In the genomic region with DNA sequence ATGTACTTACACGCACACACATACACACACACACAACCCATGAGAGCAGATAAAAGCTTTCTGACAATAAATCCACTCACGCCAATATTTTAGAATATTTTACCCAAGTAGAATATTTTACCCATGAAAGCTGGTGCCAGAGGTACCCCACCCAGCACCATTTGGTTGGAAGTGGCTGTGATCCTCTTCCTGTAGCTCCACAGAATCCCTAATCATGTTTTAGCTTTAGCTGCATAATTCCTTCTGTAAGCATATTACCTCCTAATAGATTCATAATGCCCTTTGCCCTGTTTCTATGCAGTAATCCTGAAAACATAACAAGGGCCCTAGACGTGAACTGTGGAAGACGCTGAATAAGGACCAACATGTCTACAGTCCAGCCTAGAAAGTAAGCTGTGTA, we compare ENCODE assay signal across 9 cellular contexts.
A peak's percentile ranks its signal among the peaks of the same experiment; 100 is the strongest.
DNase-seq lines count a peak whose midpoint lies in the region; ATAC-seq and TF ChIP-seq lines count a peak whose summit lies in the region.
"Had no signal": no experiment of that assay in that cellular context is flagged by ENCODE, and none has a peak within 500 bp of the region (broad histone marks: within the 10 kb centered on the region; RNA-seq: fewer than 3 reads in every experiment).

No MANE protein-coding gene starts in this region.

- no peak for ATAC-seq in activated T-cell treated with anti-CD3 and anti-CD28 coated beads, Interleukin-2, amount 50 U/mL, for 4 hours
- ATAC-seq in HG02571 (IDR thresholded peaks at IDR 0.05; ENCODE audit: unreplicated experiment) = no peak

- no peak overlapping the region for H4K8ac ChIP-seq in mesenchymal stem cell (ENCODE audit: low read length)

- no peak for TF ChIP-seq CTCF in tibial artery (IDR thresholded peaks at IDR 0.05)

- intact Hi-C loops in tibial artery (cut with DNase I; ENCODE audit: low total_unique reads) = no loop called here

- no peaks in the 10 kb centered on the region for H3K27me3 Mint-ChIP-seq in activated T-cell treated with anti-CD3 and anti-CD28 coated beads, Interleukin-2, amount 50 U/mL, for 4 hours (ENCODE audit: low read depth)
- H3K27me3 Mint-ChIP-seq in activated naive CD8-positive, alpha-beta T cell treated with anti-CD3 and anti-CD28 coated beads for 36 hours = no peaks in the 10 kb centered on the region

- H3K27me3 ChIP-seq in mesenchymal stem cell (ENCODE audit: control insufficient read depth in 1 of 2, insufficient read depth in 1 of 2, low read length in 2 of 2) = no peaks in the 10 kb centered on the region
- no peaks in the 10 kb centered on the region for H3K27me3 ChIP-seq in tibial artery

- peak overlapping the region; percentile 62 for H3K4me3 Mint-ChIP-seq in activated T-cell treated with anti-CD3 and anti-CD28 coated beads, Interleukin-2, amount 50 U/mL, for 4 hours
- no peak overlapping the region for H3K4me3 Mint-ChIP-seq in activated naive CD8-positive, alpha-beta T cell treated with anti-CD3 and anti-CD28 coated beads for 36 hours

- no peaks in the 10 kb centered on the region for H3K9me3 ChIP-seq in mesenchymal stem cell (ENCODE audit: control insufficient read depth, low read length)
- no peaks in the 10 kb centered on the region for H3K9me3 ChIP-seq in tibial artery

- H2BK12ac ChIP-seq in mesenchymal stem cell (ENCODE audit: low read length in 2 of 2) = no peak overlapping the region

- H3K27ac Mint-ChIP-seq in activated naive CD8-positive, alpha-beta T cell treated with anti-CD3 and anti-CD28 coated beads for 36 hours = peak overlapping the region; percentile 94

- no peak overlapping the region for H2BK15ac ChIP-seq in mesenchymal stem cell (ENCODE audit: low read depth, poor library complexity, severe bottlenecking)

- H2BK120ac ChIP-seq in mesenchymal stem cell (ENCODE audit: low read depth, low read length) = peak overlapping the region; percentile 61

- peak overlapping the region in 1 of 2 experiments; percentile 48 for H3K4me3 ChIP-seq in mesenchymal stem cell (ENCODE audit: insufficient read depth in 1 of 2, low read depth in 1 of 2, low read length in 2 of 2)
- H3K4me3 ChIP-seq in tibial artery = no peak overlapping the region

- no peak overlapping the region for H3K18ac ChIP-seq in mesenchymal stem cell (ENCODE audit: low read depth in 1 of 2, low read length in 2 of 2)

- H3K14ac ChIP-seq in mesenchymal stem cell (ENCODE audit: low read length in 2 of 2) = no peak overlapping the region

- H3K9me3 Mint-ChIP-seq in activated T-cell treated with anti-CD3 and anti-CD28 coated beads, Interleukin-2, amount 50 U/mL, for 4 hours = no peaks in the 10 kb centered on the region
- no peaks in the 10 kb centered on the region for H3K9me3 Mint-ChIP-seq in activated naive CD8-positive, alpha-beta T cell treated with anti-CD3 and anti-CD28 coated beads for 36 hours

- H2AK5ac ChIP-seq in mesenchymal stem cell (ENCODE audit: low read length, severe bottlenecking) = no peak overlapping the region

- H3K36me3 Mint-ChIP-seq in activated T-cell treated with anti-CD3 and anti-CD28 coated beads, Interleukin-2, amount 50 U/mL, for 4 hours (ENCODE audit: insufficient read depth) = peaks cover 10% of the 10 kb centered on the region
- H3K36me3 Mint-ChIP-seq in activated naive CD8-positive, alpha-beta T cell treated with anti-CD3 and anti-CD28 coated beads for 36 hours = peaks cover 47% of the 10 kb centered on the region

- H3K9ac ChIP-seq in mesenchymal stem cell (ENCODE audit: low read length) = peak overlapping the region; percentile 86

- H3K79me1 ChIP-seq in mesenchymal stem cell (replicated peaks; ENCODE audit: low read length, poor library complexity, severe bottlenecking) = no peaks in the 10 kb centered on the region

- H3K23ac ChIP-seq in mesenchymal stem cell (ENCODE audit: low read length in 2 of 2) = no peak overlapping the region

- H3K4me1 ChIP-seq in mesenchymal stem cell (ENCODE audit: control insufficient read depth, insufficient read depth, low read depth, low read length) (no peaks in the 10 kb centered on the region), tibial artery (peaks cover 0 to 70% (median 38%) of the 10 kb centered on the region in 4 donors)

- no peak overlapping the region for H3K4me2 ChIP-seq in mesenchymal stem cell (ENCODE audit: low read length, poor library complexity, severe bottlenecking)

- peaks cover 63% of the 10 kb centered on the region for H3K4me1 Mint-ChIP-seq in activated T-cell treated with anti-CD3 and anti-CD28 coated beads, Interleukin-2, amount 50 U/mL, for 4 hours (ENCODE audit: low read depth)
- peaks cover 52% of the 10 kb centered on the region for H3K4me1 Mint-ChIP-seq in activated naive CD8-positive, alpha-beta T cell treated with anti-CD3 and anti-CD28 coated beads for 36 hours

- WGBS in mesenchymal stem cell = 73% methylated on average over 3 of the region's 4 CpGs

- H3K27ac ChIP-seq in mesenchymal stem cell (ENCODE audit: low read length, poor library complexity, severe bottlenecking) = no peak overlapping the region
- H3K27ac ChIP-seq in tibial artery = peak overlapping the region; percentile 65 to 69
- H3K27ac ChIP-seq: VCaP had no signal

- no peak for DNase-seq in activated T-cell treated with anti-CD3 and anti-CD28 coated beads, Interleukin-2, amount 50 U/mL, for 4 hours
- DNase-seq in activated T-cell treated with anti-CD3 and anti-CD28 coated beads, Interleukin-2, amount 50 U/mL, for 1 hour = no peak
- no peak for DNase-seq in activated naive CD8-positive, alpha-beta T cell treated with anti-CD3 and anti-CD28 coated beads for 36 hours
- DNase-seq in mesenchymal stem cell (peak; percentile 18), tibial artery (no peak), AML-193 (lab: John Stamatoyannopoulos, UW) (no peak), erythroblast (lab: John Stamatoyannopoulos, UW) (no peak)

- no peak overlapping the region for H3K4ac ChIP-seq in mesenchymal stem cell (ENCODE audit: low read depth in 1 of 2, low read length in 2 of 2)

- no peak overlapping the region for H4K91ac ChIP-seq in mesenchymal stem cell (ENCODE audit: low read length)

- H2BK5ac ChIP-seq in mesenchymal stem cell (ENCODE audit: low read depth, low read length, poor library complexity, severe bottlenecking) = no peak overlapping the region

- no peak overlapping the region for H2AFZ ChIP-seq in mesenchymal stem cell (ENCODE audit: low read depth, low read length)

- no peak for TF ChIP-seq POLR2A in erythroblast (IDR thresholded peaks at IDR 0.05; ENCODE audit: low read length)

- peaks cover 0 to 9% of the 10 kb centered on the region in 2 experiments for H3K36me3 ChIP-seq in mesenchymal stem cell (ENCODE audit: control insufficient read depth in 1 of 2, insufficient read depth in 2 of 2, low read depth in 1 of 2, low read length in 2 of 2)
- H3K36me3 ChIP-seq in tibial artery = peaks cover 0 to 10% (median 8%) of the 10 kb centered on the region in 3 donors
